In genomic region chr5:125302577-125302976, GRCh38 we compare ENCODE assay signal across 2 cellular contexts.
TF ChIP-seq lines count a peak whose summit lies in the region.

No MANE protein-coding gene starts in this region.

TF ChIP-seq in A549, 52 proteins besides CTCF, POLR2A, EP300 and RAD21:
- no peak for TF ChIP-seq FOSL2 (IDR thresholded peaks at IDR 0.05)
- TF ChIP-seq FOSL2 (CRISPR knock-in tag; IDR thresholded peaks at IDR 0.05) = no peak
- no peak for TF ChIP-seq ESRRA (IDR thresholded peaks at IDR 0.05; ENCODE audit: borderline replicate concordance, low read length)
- TF ChIP-seq HOXB5 (CRISPR knock-in tag; IDR thresholded peaks at IDR 0.05) = no peak
- no peak for TF ChIP-seq CBX8 (IDR thresholded peaks at IDR 0.05)
- peak; percentile 68 for TF ChIP-seq MAFK (IDR thresholded peaks at IDR 0.05; ENCODE audit: partially characterized antibody)
- TF ChIP-seq REST (IDR thresholded peaks at IDR 0.05) = no peak
- no peak for TF ChIP-seq PBX3 (IDR thresholded peaks at IDR 0.05)

TF ChIP-seq in K562, 482 proteins besides CTCF, POLR2A, EP300 and RAD21:
- TF ChIP-seq NONO (IDR thresholded peaks at IDR 0.05; ENCODE audit: low read depth in 2 of 2, low read length in 1 of 2) = no peak
- TF ChIP-seq NFATC3 (IDR thresholded peaks at IDR 0.05) = no peak
- TF ChIP-seq DPF2 (IDR thresholded peaks at IDR 0.05) = no peak
- TF ChIP-seq TFE3 (CRISPR knock-in tag; IDR thresholded peaks at IDR 0.05) = 0 out of 2 replicates have a peak, but pooled peaks have one; percentile 3
